ENCODE assay signal across 30 cellular contexts in genomic region chr12:54565658-54566552, GRCh38. TPM values are rescaled to one million over a fixed set of nuclear protein-coding genes. Genes with fewer than 3 reads are reported as not detected.
A peak's percentile ranks its signal among the peaks of the same experiment; 100 is the strongest.
DNase-seq lines count a peak whose midpoint lies in the region; ATAC-seq and TF ChIP-seq lines count a peak whose summit lies in the region.
"Had no signal": no experiment of that assay in that cellular context is flagged by ENCODE, and none has a peak within 500 bp of the region (broad histone marks: within the 10 kb centered on the region; RNA-seq: fewer than 3 reads in every experiment).

No MANE protein-coding gene starts in this region.

- H3K4me1 Mint-ChIP-seq in neural progenitor cell = peaks cover 74% of the 10 kb centered on the region

- H3K79me2 ChIP-seq in neural progenitor cell (ENCODE audit: low read depth) = no peaks in the 10 kb centered on the region

- H3K36me3 Mint-ChIP-seq in neural progenitor cell = peaks cover 11% of the 10 kb centered on the region

- peaks cover 28% of the 10 kb centered on the region for H3F3A ChIP-seq in neural progenitor cell (ENCODE audit: low read depth)

- peaks cover 4% of the 10 kb centered on the region for H3K27me3 Mint-ChIP-seq in neural progenitor cell (ENCODE audit: insufficient read depth, low read depth)
- H3K27me3 Mint-ChIP-seq: stimulated activated naive CD8-positive, alpha-beta T cell treated with anti-CD3 and anti-CD28 coated beads, Interleukin-15, Interleukin-2, amounts not matched to agents 100 ng/mL and 50 ng/mL, for 24 hours had no signal

- H3K4me3 ChIP-seq in WERI-Rb-1 (ENCODE audit: low read depth, low read length) = no peak overlapping the region
- peak overlapping the region; percentile 24 for H3K4me3 ChIP-seq in iPS-18a (ENCODE audit: low read length)
- H3K4me3 ChIP-seq in neural progenitor cell = no peak overlapping the region
- H3K4me3 ChIP-seq: BLaER1 treated with 17β-estradiol and CSF1 and Interleukin-3, amounts not matched to agents 10 nM and 100 nM; colonic mucosa; right atrium auricular region; tibial nerve had no signal

- ATAC-seq in HG03097 (IDR thresholded peaks at IDR 0.05; ENCODE audit: low FRiP score, unreplicated experiment) (no peak), GM18870 (IDR thresholded peaks at IDR 0.05; ENCODE audit: unreplicated experiment) (no peak)
- ATAC-seq: SK-N-SH treated with all-trans-retinoic acid at 6 μM for 48 hours had no signal

- DNase-seq in Daoy (ENCODE audit: low read depth) = peak; percentile 37
- peak; percentile 59 for DNase-seq in WERI-Rb-1
- peak; percentile 54 for DNase-seq in neural progenitor cell (ENCODE audit: low spot score)
- DNase-seq in activated CD4-positive, alpha-beta T cell treated with anti-CD3 and anti-CD28 coated beads, Interleukin-2, amount 50 U/mL, for 48 hours = no peak
- no peak for DNase-seq in NOMO-1 (lab: John Stamatoyannopoulos, UW; ENCODE audit: unreplicated experiment in 2 of 2)
- DNase-seq: activated CD4-positive, alpha-beta T cell treated with anti-CD3 and anti-CD28 coated beads, Interleukin-2, amount 50 U/mL, for 4 hours; activated CD8-positive, alpha-beta memory T cell treated with anti-CD3 and anti-CD28 coated beads, Interleukin-2, amount 50 U/mL, for 48 hours; activated effector memory CD4-positive, alpha-beta T cell treated with Interleukin-2 at 50 U/mL for 16 hours; Calu3; colonic mucosa; GOT3; KBM-7; MM.1S; NCI-H1436 treated with DMSO at 0.1 percent for 48 hours; NCI-H524; occipital lobe; stimulated activated CD4-positive, alpha-beta T cell treated with anti-CD3 and anti-CD28 coated beads, Interleukin-12 subunit alpha, Interleukin-12 subunit beta, amount 100 ng/mL, for 4 hours; stimulated activated CD4-positive, alpha-beta T cell treated with anti-CD3 and anti-CD28 coated beads, Interleukin-4, amount 100 ng/mL, for 4 hours had no signal

- H3K27ac ChIP-seq in WERI-Rb-1 (peak overlapping the region; percentile 55), iPS-18a (ENCODE audit: low read length) (peak overlapping the region; percentile 5), neural progenitor cell (peak overlapping the region; percentile 37)
- H3K27ac ChIP-seq: BLaER1 treated with 17β-estradiol and CSF1 and Interleukin-3, amounts not matched to agents 10 nM and 100 nM; colonic mucosa; right atrium auricular region had no signal

- H3K4me2 ChIP-seq in neural progenitor cell = peak overlapping the region; percentile 63
- H3K4me2 ChIP-seq: BLaER1 treated with 17β-estradiol and CSF1 and Interleukin-3, amounts not matched to agents 10 nM and 100 nM had no signal

- H3K36me3 ChIP-seq in WERI-Rb-1 (no peaks in the 10 kb centered on the region), iPS-18a (ENCODE audit: control insufficient read depth, low read depth, low read length) (no peaks in the 10 kb centered on the region), neural progenitor cell (no peaks in the 10 kb centered on the region)
- H3K36me3 ChIP-seq: colonic mucosa, right atrium auricular region, tibial nerve had no signal

- peak overlapping the region; percentile 48 for H2AFZ ChIP-seq in neural progenitor cell (replicated peaks)

- no peaks in the 10 kb centered on the region for H3K9me3 ChIP-seq in WERI-Rb-1 (ENCODE audit: severe bottlenecking)
- H3K9me3 ChIP-seq in iPS-18a (ENCODE audit: control insufficient read depth, low read depth, low read length) = no peaks in the 10 kb centered on the region
- no peaks in the 10 kb centered on the region for H3K9me3 ChIP-seq in neural progenitor cell (ENCODE audit: low read depth)
- H3K9me3 ChIP-seq: BLaER1 treated with 17β-estradiol and CSF1 and Interleukin-3, amounts not matched to agents 10 nM and 100 nM; colonic mucosa; right atrium auricular region; tibial nerve had no signal

- H3K27me3 ChIP-seq in WERI-Rb-1 (ENCODE audit: insufficient read depth, low read depth, severe bottlenecking) (no peaks in the 10 kb centered on the region), iPS-18a (ENCODE audit: control insufficient read depth, insufficient read depth, low read length) (peaks cover 31% of the 10 kb centered on the region), neural progenitor cell (peaks cover 15% of the 10 kb centered on the region)
- H3K27me3 ChIP-seq: BLaER1 treated with 17β-estradiol and CSF1 and Interleukin-3, amounts not matched to agents 10 nM and 100 nM; colonic mucosa; right atrium auricular region; tibial nerve had no signal

- TF ChIP-seq CTCF in WERI-Rb-1 (IDR thresholded peaks at IDR 0.05; ENCODE audit: low read depth, low read length) (no peak), neural progenitor cell (IDR thresholded peaks at IDR 0.05) (no peak)

- H3K4me3 Mint-ChIP-seq in neural progenitor cell = peak overlapping the region; percentile 33
- H3K4me3 Mint-ChIP-seq: stimulated activated naive CD8-positive, alpha-beta T cell treated with anti-CD3 and anti-CD28 coated beads, Interleukin-15, Interleukin-2, amounts not matched to agents 100 ng/mL and 50 ng/mL, for 24 hours had no signal

- H3K9me3 Mint-ChIP-seq in neural progenitor cell = peaks cover 2% of the 10 kb centered on the region
- H3K9me3 Mint-ChIP-seq: stimulated activated naive CD8-positive, alpha-beta T cell treated with anti-CD3 and anti-CD28 coated beads, Interleukin-15, Interleukin-2, amounts not matched to agents 100 ng/mL and 50 ng/mL, for 24 hours had no signal

- no peaks in the 10 kb centered on the region for H4K20me1 ChIP-seq in neural progenitor cell (ENCODE audit: low read depth)
- H4K20me1 ChIP-seq: BLaER1 treated with 17β-estradiol and CSF1 and Interleukin-3, amounts not matched to agents 10 nM and 100 nM had no signal

- H3K4me1 ChIP-seq in iPS-18a (ENCODE audit: control insufficient read depth, low read depth, low read length) = peaks cover 39% of the 10 kb centered on the region
- peaks cover 42% of the 10 kb centered on the region for H3K4me1 ChIP-seq in neural progenitor cell
- H3K4me1 ChIP-seq: colonic mucosa, right atrium auricular region had no signal

- peak overlapping the region; percentile 2 for H3K9ac ChIP-seq in iPS-18a (ENCODE audit: low read length)
- no peak overlapping the region for H3K9ac ChIP-seq in neural progenitor cell
- H3K9ac ChIP-seq: BLaER1 treated with 17β-estradiol and CSF1 and Interleukin-3, amounts not matched to agents 10 nM and 100 nM had no signal

- H3K27ac Mint-ChIP-seq in neural progenitor cell = peak overlapping the region; percentile 98
- H3K27ac Mint-ChIP-seq: stimulated activated naive CD8-positive, alpha-beta T cell treated with anti-CD3 and anti-CD28 coated beads, Interleukin-15, Interleukin-2, amounts not matched to agents 100 ng/mL and 50 ng/mL, for 24 hours had no signal

RNA-seq across cellular contexts. Expression of gene PDE1B, which starts 16.5 kb away (rescaled TPM):
- total RNA-seq in Daoy (2014; rRNA removed; shearing (Covaris generic)) = 0.23 and 1.3 TPM in 2 replicates
- 1.5 and 5.3 TPM in 2 replicates for total RNA-seq in neural progenitor cell (ENCODE audit: low replicate concordance)
- total RNA-seq: Calu3, fibroblast of lung, glomerular endothelial cell, RPMI7951 had no signal

RNA-seq across cellular contexts. Expression of gene PPP1R1A, which starts 22.6 kb away (rescaled TPM):
- not detected in 2 replicates for total RNA-seq in Daoy (2014; rRNA removed; shearing (Covaris generic))
- 2.3 and 3.8 TPM in 2 replicates for total RNA-seq in neural progenitor cell (ENCODE audit: low replicate concordance)
- total RNA-seq: fibroblast of lung; glomerular endothelial cell; RPMI7951; T-helper 2 cell treated with Interferon-gamma antibody and Interleukin-4, amounts not matched to agents 100 ng/mL and 5 ng/mL, for 36 hours had no signal

Comparison
In these comparisons a context has a peak if more than half of its experiments do, and no peak if none do; other contexts are left out.
1. DNase-seq: peak in Daoy (single experiment), WERI-Rb-1 (single experiment) and neural progenitor cell (single experiment); none in activated CD4-positive, alpha-beta T cell treated with anti-CD3 and anti-CD28 coated beads, Interleukin-2, amount 50 U/mL, for 48 hours (0 of 2) and NOMO-1 (0 of 2).
2. H3K27ac ChIP-seq: peak in every context shown above with its lines; median percentile 55 in WERI-Rb-1; 37 in neural progenitor cell; 5 in iPS-18a.